ENCODE assay signal across 8 cellular contexts in genomic region chr7:146115665-146116451, GRCh38. TPM values are rescaled to one million over a fixed set of nuclear protein-coding genes. Genes with fewer than 3 reads are reported as not detected.
DNase-seq lines count a peak whose midpoint lies in the region; ATAC-seq lines count a peak whose summit lies in the region.

No MANE protein-coding gene starts in this region.

- ATAC-seq in GM19397 (IDR thresholded peaks at IDR 0.05; ENCODE audit: unreplicated experiment) (peak; percentile 52), Right ventricle myocardium inferior (peak; percentile 85), HG02588 (IDR thresholded peaks at IDR 0.05; ENCODE audit: unreplicated experiment) (no peak)

- intact Hi-C loops in Right ventricle myocardium inferior (cut with DNase I), result no loop called here

- H3K9me3 Mint-ChIP-seq in activated naive CD8-positive, alpha-beta T cell treated with anti-CD3 and anti-CD28 coated beads for 36 hours, result no peaks in the 10 kb centered on the region

- DNase-seq in ACHN, result peak; percentile 87
- peak; percentile 89 for DNase-seq in NCI-H2227 (lab: John Stamatoyannopoulos, UW; ENCODE audit: unreplicated experiment)
- peak; percentile 37 for DNase-seq in activated naive CD8-positive, alpha-beta T cell treated with anti-CD3 and anti-CD28 coated beads for 36 hours
- peak; percentile 74 for DNase-seq in Right ventricle myocardium inferior (ENCODE audit: missing footprints)
- peak; percentile 77 for DNase-seq in occipital lobe (lab: John Stamatoyannopoulos, UW)
- no peak for DNase-seq in activated effector memory CD4-positive, alpha-beta T cell treated with anti-CD3 and anti-CD28 coated beads, Interleukin-2, amount 50 U/mL, for 16 hours

- peaks cover 6% of the 10 kb centered on the region for H3K4me1 Mint-ChIP-seq in activated naive CD8-positive, alpha-beta T cell treated with anti-CD3 and anti-CD28 coated beads for 36 hours

- peaks cover 35% of the 10 kb centered on the region for H3K27me3 Mint-ChIP-seq in activated naive CD8-positive, alpha-beta T cell treated with anti-CD3 and anti-CD28 coated beads for 36 hours

- H3K36me3 Mint-ChIP-seq in activated naive CD8-positive, alpha-beta T cell treated with anti-CD3 and anti-CD28 coated beads for 36 hours, result no peaks in the 10 kb centered on the region

- no peak overlapping the region for H3K27ac Mint-ChIP-seq in activated naive CD8-positive, alpha-beta T cell treated with anti-CD3 and anti-CD28 coated beads for 36 hours

- in situ Hi-C loops in ACHN (cut with HindIII; ENCODE audit: low pct_ligation_motif_present, low pct_unique_long_range_greater_than_20kb, low sequenced_read_pairs), result no loop called here

- H3K4me3 Mint-ChIP-seq in activated naive CD8-positive, alpha-beta T cell treated with anti-CD3 and anti-CD28 coated beads for 36 hours, result peak overlapping the region; percentile 73

RNA-seq across cellular contexts. Expression of gene CNTNAP2, which starts 0.7 kb away (rescaled TPM):
- total RNA-seq in activated naive CD8-positive, alpha-beta T cell treated with anti-CD3 and anti-CD28 coated beads for 36 hours, result under 1 TPM; 0.19 to 0.22 TPM
- total RNA-seq in Right ventricle myocardium inferior (0.65 TPM), occipital lobe (37.3 TPM)

Comparison
In these comparisons a context has a peak if more than half of its experiments do, and no peak if none do; other contexts are left out.
1. RNA of gene CNTNAP2, which starts 0.7 kb away (total RNA-seq): 37.3 TPM in occipital lobe (single experiment); 0.65 TPM in Right ventricle myocardium inferior (single experiment) and 0.19 to 0.22 TPM in activated naive CD8-positive, alpha-beta T cell treated with anti-CD3 and anti-CD28 coated beads for 36 hours; every median in the first group is over 10 times any median in the second.